In the genomic region with DNA sequence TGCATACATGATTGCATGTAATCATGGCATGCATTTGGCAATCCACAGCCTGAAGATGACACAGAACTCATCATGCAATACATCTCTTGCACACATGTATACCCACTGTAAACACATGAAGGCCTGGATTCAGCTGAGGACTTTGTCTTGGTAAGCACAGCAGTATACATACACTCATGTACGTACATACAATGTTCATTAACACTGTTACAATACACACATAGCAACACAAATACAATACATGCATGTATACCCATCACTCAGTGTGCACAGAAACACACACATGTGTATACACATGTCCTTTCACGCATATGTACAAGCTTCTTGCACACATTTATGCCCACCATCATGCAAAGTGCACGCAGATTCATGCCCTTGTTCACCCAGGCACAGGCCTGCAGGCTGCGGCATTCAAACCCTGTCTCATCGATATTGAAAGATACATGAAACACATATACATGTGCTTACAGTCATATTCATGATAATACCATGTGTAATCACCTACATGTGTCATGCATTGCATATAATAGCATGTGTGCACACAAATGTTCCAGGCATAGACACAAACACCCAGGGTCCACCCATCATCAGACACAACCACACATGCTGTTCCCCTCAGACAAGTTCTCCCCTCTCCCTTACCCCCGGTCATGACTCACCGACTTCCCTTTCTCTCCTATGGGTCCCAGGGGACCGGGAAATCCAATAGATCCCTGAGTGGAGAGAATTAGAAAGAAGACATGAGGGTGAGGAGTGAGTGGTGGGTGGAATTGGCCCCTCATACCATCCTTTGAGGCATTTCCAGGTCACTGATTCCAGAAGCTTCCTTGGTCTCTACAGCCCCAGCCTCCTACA, we compare ENCODE assay signal across 20 cellular contexts. TPM values are rescaled to one million over a fixed set of nuclear protein-coding genes. Genes with fewer than 3 reads are reported as not detected.
DNase-seq lines count a peak whose midpoint lies in the region; ATAC-seq, FAIRE-seq and TF ChIP-seq lines count a peak whose summit lies in the region.
"Had no signal": no experiment of that assay in that cellular context is flagged by ENCODE, and none has a peak within 500 bp of the region (broad histone marks: within the 10 kb centered on the region; RNA-seq: fewer than 3 reads in every experiment).

No MANE protein-coding gene starts in this region.

- H3K9me3 Mint-ChIP-seq in activated CD8-positive, alpha-beta T cell treated with anti-CD3 and anti-CD28 coated beads for 36 hours = no peaks in the 10 kb centered on the region
- H3K9me3 Mint-ChIP-seq: CD4-positive, alpha-beta T cell had no signal

- no peak for ATAC-seq in activated CD8-positive, alpha-beta T cell treated with anti-CD3 and anti-CD28 coated beads for 36 hours
- ATAC-seq: GM12878 had no signal

- H3K27me3 Mint-ChIP-seq in activated CD8-positive, alpha-beta T cell treated with anti-CD3 and anti-CD28 coated beads for 36 hours = peaks cover 6% of the 10 kb centered on the region

- H3K4me3 ChIP-seq in osteoblast (ENCODE audit: insufficient read depth, low read length) = no peak overlapping the region
- H3K4me3 ChIP-seq: GM12878 had no signal

- no peak overlapping the region for H2AFZ ChIP-seq in osteoblast (ENCODE audit: low read length)

- no peaks in the 10 kb centered on the region for H3K36me3 Mint-ChIP-seq in activated CD8-positive, alpha-beta T cell treated with anti-CD3 and anti-CD28 coated beads for 36 hours (ENCODE audit: low read depth)

- intact Hi-C loops in activated CD8-positive, alpha-beta T cell treated with anti-CD3 and anti-CD28 coated beads for 36 hours (cut with micrococcal nuclease) = no loop called here

- no peak overlapping the region for H3K27ac Mint-ChIP-seq in activated CD8-positive, alpha-beta T cell treated with anti-CD3 and anti-CD28 coated beads for 36 hours
- H3K27ac Mint-ChIP-seq: CD4-positive, alpha-beta T cell had no signal

- TF ChIP-seq CTCF in osteoblast (IDR thresholded peaks at IDR 0.05; ENCODE audit: extremely low read depth, low read depth, low read length) = no peak
- TF ChIP-seq CTCF in activated CD8-positive, alpha-beta T cell treated with anti-CD3 and anti-CD28 coated beads for 36 hours (IDR thresholded peaks at IDR 0.05) = no peak

- H3K4me1 Mint-ChIP-seq in activated CD8-positive, alpha-beta T cell treated with anti-CD3 and anti-CD28 coated beads for 36 hours (ENCODE audit: low read depth) = no peaks in the 10 kb centered on the region

- DNase-seq in Daoy (ENCODE audit: low read depth) (peak; percentile 40), HTR-8/SVneo (ENCODE audit: insufficient read length, low spot score) (no peak), caudate nucleus (lab: John Stamatoyannopoulos, UW) (no peak), osteoblast (ENCODE audit: insufficient read length, low spot score, missing footprints) (peak; percentile 88), hippocampal formation (lab: John Stamatoyannopoulos, UW) (no peak), AML-193 (lab: John Stamatoyannopoulos, UW) (no peak)
- DNase-seq in activated CD8-positive, alpha-beta T cell treated with anti-CD3 and anti-CD28 coated beads for 36 hours = no peak
- DNase-seq: BE2C; Calu3; CD4-positive, alpha-beta T cell; DMS79; NCI-H1436; NCI-H2029; NCI-H510A; NCI-H774; SW 1271 had no signal

- no peaks in the 10 kb centered on the region for H4K20me1 ChIP-seq in osteoblast (ENCODE audit: insufficient read depth, low read length)

- CTCF ChIA-PET in activated CD8-positive, alpha-beta T cell treated with anti-CD3 and anti-CD28 coated beads for 36 hours (lab: Charles Lee) = no interaction called here

- peak; percentile 88 for FAIRE-seq in HTR-8/SVneo (lab: Jason Lieb, UNC)
- FAIRE-seq: G401.6, GM12878, H1 had no signal

- H3K4me3 Mint-ChIP-seq in activated CD8-positive, alpha-beta T cell treated with anti-CD3 and anti-CD28 coated beads for 36 hours = no peak overlapping the region
- H3K4me3 Mint-ChIP-seq: CD4-positive, alpha-beta T cell had no signal

- no peaks in the 10 kb centered on the region for H3K36me3 ChIP-seq in osteoblast (ENCODE audit: insufficient read depth, low read length)
- H3K36me3 ChIP-seq: BE2C had no signal

- H3K4me1 ChIP-seq in osteoblast (ENCODE audit: insufficient read depth, low read length) = peaks cover 13% of the 10 kb centered on the region
- H3K4me1 ChIP-seq: BE2C had no signal

- no peaks in the 10 kb centered on the region for H3K9me3 ChIP-seq in osteoblast (ENCODE audit: low read depth, low read length)
- H3K9me3 ChIP-seq: BE2C had no signal

- H3K79me2 ChIP-seq in osteoblast (ENCODE audit: insufficient read depth, low read length) = no peaks in the 10 kb centered on the region

- POLR2A ChIA-PET in activated CD8-positive, alpha-beta T cell treated with anti-CD3 and anti-CD28 coated beads for 36 hours (lab: Charles Lee) = no interaction called here

- no peaks in the 10 kb centered on the region for H3K27me3 ChIP-seq in osteoblast (ENCODE audit: insufficient read depth, low read length)
- H3K27me3 ChIP-seq: BE2C had no signal

- H3K4me2 ChIP-seq in osteoblast (ENCODE audit: insufficient read depth, low read length) = no peak overlapping the region

- peak overlapping the region; percentile 31 for H3K27ac ChIP-seq in caudate nucleus (ENCODE audit: low read depth, low read length)
- H3K27ac ChIP-seq in osteoblast (ENCODE audit: low read depth, low read length) = no peak overlapping the region

RNA-seq across cellular contexts. Expression of a gene that starts 28.7 kb away (rescaled TPM):
- total RNA-seq in Daoy (2014; rRNA removed; shearing (Covaris generic)) = 2.8 and 4.1 TPM in 2 replicates
- total RNA-seq in osteoblast = 9.1 and 14.8 TPM in 2 replicates
- 1 to 10 TPM; 2.7 to 2.8 TPM for total RNA-seq in activated CD8-positive, alpha-beta T cell treated with anti-CD3 and anti-CD28 coated beads for 36 hours
- total RNA-seq: HT1080 had no signal

RNA-seq across cellular contexts. Expression of a gene that starts 31.6 kb away (rescaled TPM):
- not detected in 2 replicates for total RNA-seq in Daoy (2014; rRNA removed; shearing (Covaris generic))
- not detected in 2 replicates for total RNA-seq in osteoblast
- total RNA-seq in activated CD8-positive, alpha-beta T cell treated with anti-CD3 and anti-CD28 coated beads for 36 hours = not detected
- total RNA-seq: Calu3; CD4-positive, alpha-beta T cell; GM12878; H1; HT1080 had no signal

RNA-seq across cellular contexts. Expression of a gene that starts 45.3 kb away (rescaled TPM):
- 8.2 and 15.7 TPM in 2 replicates for total RNA-seq in Daoy (2014; rRNA removed; shearing (Covaris generic))
- total RNA-seq in osteoblast = 0.29 and 0.72 TPM in 2 replicates
- 1 to 10 TPM; 2.7 to 3.2 TPM for total RNA-seq in activated CD8-positive, alpha-beta T cell treated with anti-CD3 and anti-CD28 coated beads for 36 hours
- total RNA-seq: HT1080 had no signal

Comparison
In these comparisons a context has a peak if more than half of its experiments do, and no peak if none do; other contexts are left out.
1. DNase-seq: peak in Daoy (single experiment) and osteoblast (single experiment); none in HTR-8/SVneo (single experiment), caudate nucleus (0 of 61), activated CD8-positive, alpha-beta T cell treated with anti-CD3 and anti-CD28 coated beads for 36 hours (single experiment), hippocampal formation (0 of 2) and AML-193 (0 of 2).